In genomic region chr6:6665505-6665904, GRCh38 we compare ENCODE assay signal across 23 cellular contexts.
A peak's percentile ranks its signal among the peaks of the same experiment; 100 is the strongest.
DNase-seq lines count a peak whose midpoint lies in the region; ATAC-seq and TF ChIP-seq lines count a peak whose summit lies in the region.
"Had no signal": no experiment of that assay in that cellular context is flagged by ENCODE, and none has a peak within 500 bp of the region (broad histone marks: within the 10 kb centered on the region; RNA-seq: fewer than 3 reads in every experiment).

No MANE protein-coding gene starts in this region.

- ATAC-seq in right lobe of liver (peak in 3 of 4 donors; percentile 21 to 51 (median 25)), HG03457 (IDR thresholded peaks at IDR 0.05; ENCODE audit: unreplicated experiment) (no peak), HG03108 (IDR thresholded peaks at IDR 0.05; ENCODE audit: unreplicated experiment) (no peak)
- ATAC-seq: activated T-cell treated with anti-CD3 and anti-CD28 coated beads, Interleukin-2, amount 50 U/mL, for 4 hours; body of pancreas; gastrocnemius medialis; left colon; sciatic nerve had no signal

- peaks cover 12% of the 10 kb centered on the region for H3K27me3 Mint-ChIP-seq in brain
- H3K27me3 Mint-ChIP-seq: activated naive CD8-positive, alpha-beta T cell treated with anti-CD3 and anti-CD28 coated beads for 36 hours; CD4-positive, alpha-beta T cell had no signal

- H3K27ac ChIP-seq in right lobe of liver, result no peak overlapping the region
- H3K27ac ChIP-seq: body of pancreas, gastrocnemius medialis, KMS-11, tibial nerve had no signal

- no peaks in the 10 kb centered on the region for H3K36me3 Mint-ChIP-seq in brain

- H3K4me1 Mint-ChIP-seq in brain, result peaks cover 39% of the 10 kb centered on the region

- peaks cover 0 to 16% (median 2%) of the 10 kb centered on the region in 4 donors for H3K4me1 ChIP-seq in right lobe of liver
- H3K4me1 ChIP-seq: body of pancreas had no signal

- H3K27me3 ChIP-seq in right lobe of liver, result no peaks in the 10 kb centered on the region
- H3K27me3 ChIP-seq: body of pancreas, gastrocnemius medialis, tibial nerve had no signal

- TF ChIP-seq CTCF in brain (conservative IDR thresholded peaks at IDR 0.05), result no peak
- TF ChIP-seq CTCF in right lobe of liver (IDR thresholded peaks at IDR 0.05), result no peak

- H3K9me3 ChIP-seq in right lobe of liver, result no peaks in the 10 kb centered on the region
- H3K9me3 ChIP-seq: body of pancreas, gastrocnemius medialis, tibial nerve had no signal

- WGBS in right lobe of liver (ENCODE audit: insufficient coverage, low coverage, low lambda C conversion rate, missing lambda C conversion rate), result 54% methylated on average over 7 of the region's 7 CpGs

- no peaks in the 10 kb centered on the region for H3K36me3 ChIP-seq in right lobe of liver
- H3K36me3 ChIP-seq: gastrocnemius medialis, tibial nerve had no signal

- intact Hi-C loops in right lobe of liver (cut with DNase I), result no loop called here

- H3K27ac Mint-ChIP-seq in brain, result peak overlapping the region; percentile 27 to 90 (median 61)
- H3K27ac Mint-ChIP-seq: activated naive CD8-positive, alpha-beta T cell treated with anti-CD3 and anti-CD28 coated beads for 36 hours; CD4-positive, alpha-beta T cell had no signal

- no peak for TF ChIP-seq POLR2A in right lobe of liver (IDR thresholded peaks at IDR 0.05)

- peak overlapping the region in 3 of 5 experiments; percentile 20 to 37 (median 20) for H3K4me3 Mint-ChIP-seq in brain
- H3K4me3 Mint-ChIP-seq: activated naive CD8-positive, alpha-beta T cell treated with anti-CD3 and anti-CD28 coated beads for 36 hours; activated T-cell treated with anti-CD3 and anti-CD28 coated beads, Interleukin-2, amount 50 U/mL, for 4 hours; CD4-positive, alpha-beta T cell; H9 had no signal

- peak; percentile 77 for DNase-seq in D341Med (ENCODE audit: low spot score)
- peak; percentile 86 for DNase-seq in NCI-H1694 treated with DMSO at 0.1 percent for 48 hours (lab: John Stamatoyannopoulos, UW)
- no peak for DNase-seq in right lobe of liver
- no peak for DNase-seq in NCI-H1048 (lab: John Stamatoyannopoulos, UW)
- no peak for DNase-seq in effector CD4-positive, alpha-beta T cell
- DNase-seq: activated CD4-positive, alpha-beta T cell treated with anti-CD3 and anti-CD28 coated beads, Interleukin-2, amount 50 U/mL, for 48 hours; activated naive CD8-positive, alpha-beta T cell treated with anti-CD3 and anti-CD28 coated beads for 36 hours; activated T-cell treated with anti-CD3 and anti-CD28 coated beads, Interleukin-2, amount 50 U/mL, for 4 hours; body of pancreas; CD4-positive, alpha-beta T cell; erythroblast; gastrocnemius medialis; H9; left colon; SHP77; stimulated activated naive CD4-positive, alpha-beta T cell treated with Interleukin-2 at 50 U/mL for 16 hours; T-helper 1 cell had no signal

- H3K9me3 Mint-ChIP-seq in brain, result peaks cover 4 to 12% (median 7%) of the 10 kb centered on the region in 5 experiments
- H3K9me3 Mint-ChIP-seq: activated T-cell treated with anti-CD3 and anti-CD28 coated beads, Interleukin-2, amount 50 U/mL, for 4 hours; H9 had no signal

- no peak overlapping the region for H3K4me3 ChIP-seq in right lobe of liver
- H3K4me3 ChIP-seq: body of pancreas, gastrocnemius medialis, tibial nerve had no signal

Comparison
In these comparisons a context has a peak if more than half of its experiments do, and no peak if none do; other contexts are left out.
1. DNase-seq: peak in D341Med (single experiment) and NCI-H1694 treated with DMSO at 0.1 percent for 48 hours (single experiment); none in right lobe of liver (0 of 3), NCI-H1048 (single experiment) and effector CD4-positive, alpha-beta T cell (single experiment).
2. ATAC-seq: peak in right lobe of liver (3 of 4); none in HG03457 (single experiment) and HG03108 (single experiment).